ENCODE assay signal across 11 cellular contexts in genomic region chr12:133174901-133175300, GRCh38.
"Had no signal": no experiment of that assay in that cellular context is flagged by ENCODE, and none has a peak within 500 bp of the region (broad histone marks: within the 10 kb centered on the region; RNA-seq: fewer than 3 reads in every experiment).

No MANE protein-coding gene starts in this region.

- ATAC-seq: activated naive CD4-positive, alpha-beta T cell treated with anti-CD3 and anti-CD28 coated beads, Interleukin-2, amount 50 U/mL, for 72 hours; activated naive CD8-positive, alpha-beta T cell treated with anti-CD3 and anti-CD28 coated beads, Interleukin-2, amount 50 U/mL, for 24 hours; activated T-cell treated with anti-CD3 and anti-CD28 coated beads, Interleukin-2, amount 50 U/mL, for 4 hours; activated T-cell treated with anti-CD3 and anti-CD28 coated beads, Interleukin-2, amount 50 U/mL, for 72 hours; activated T-helper 17 cell treated with anti-CD3 and anti-CD28 coated beads, Interleukin-2, amount 50 U/mL, for 72 hours; body of pancreas had no signal

- H3K4me1 ChIP-seq: adrenal gland, ascending aorta, body of pancreas, breast epithelium had no signal

- H3K27ac ChIP-seq: adrenal gland, ascending aorta, body of pancreas, brain microvascular endothelial cell, breast epithelium, cardiac muscle cell had no signal

- H3K4me3 ChIP-seq: adrenal gland, ascending aorta, body of pancreas, breast epithelium, cardiac muscle cell had no signal

- H3K36me3 ChIP-seq: adrenal gland, ascending aorta, brain microvascular endothelial cell, breast epithelium, cardiac muscle cell had no signal
